1 cellular context compared by ENCODE assay signal in genomic region chr4:108170729-108171540, GRCh38.
TF ChIP-seq lines count a peak whose summit lies in the region.

No MANE protein-coding gene starts in this region.

TF ChIP-seq in H1, 55 proteins besides CTCF, POLR2A, EP300 and RAD21:
- TF ChIP-seq RNF2 (IDR thresholded peaks at IDR 0.05; ENCODE audit: borderline replicate concordance, low read depth, low read length, missing control alignments, poor library complexity, severe bottlenecking), result peak; percentile 27
- TF ChIP-seq CHD1 (IDR thresholded peaks at IDR 0.05; ENCODE audit: low read depth, low read length), result no peak
